ENCODE assay signal across 11 cellular contexts in the genomic region with DNA sequence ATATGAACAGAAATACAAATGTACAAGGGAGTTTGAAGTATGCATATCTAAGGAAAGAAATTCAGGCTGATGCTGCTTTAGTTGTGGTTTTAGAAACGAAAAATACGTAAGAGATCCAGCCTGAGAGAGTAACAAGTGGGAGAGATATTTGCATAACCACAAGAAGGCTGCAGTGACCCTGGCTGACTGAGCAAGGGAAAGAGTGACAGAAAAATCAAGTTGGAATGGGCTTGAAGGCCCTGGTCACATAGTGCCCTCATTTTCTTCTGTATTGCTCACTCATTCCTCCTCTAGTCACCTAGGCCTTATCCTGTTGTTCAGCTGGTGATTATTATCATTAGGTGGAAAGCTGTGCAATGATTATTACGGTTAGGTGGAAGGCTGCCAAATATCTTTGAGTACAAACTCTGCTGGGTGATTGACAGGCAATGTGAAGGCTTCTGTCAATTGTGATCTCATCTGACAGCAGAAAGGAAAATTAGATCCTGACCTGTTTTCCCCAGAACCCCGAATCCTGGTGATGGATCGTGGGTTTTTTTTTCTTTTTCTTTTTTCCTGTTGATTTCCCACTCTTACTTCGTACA.
DNase-seq lines count a peak whose midpoint lies in the region; ATAC-seq lines count a peak whose summit lies in the region.
"Had no signal": no experiment of that assay in that cellular context is flagged by ENCODE, and none has a peak within 500 bp of the region (broad histone marks: within the 10 kb centered on the region; RNA-seq: fewer than 3 reads in every experiment).

No MANE protein-coding gene starts in this region.

- peak; percentile 36 for DNase-seq in M059J (ENCODE audit: low read depth)
- peak; percentile 57 for DNase-seq in iris pigment epithelial cell (ENCODE audit: low read depth)
- DNase-seq in HCEC 1CT = no peak
- no peak for DNase-seq in NCI-H2227 (lab: John Stamatoyannopoulos, UW; ENCODE audit: unreplicated experiment)
- DNase-seq in NCI-H510A treated with DMSO at 0.1 percent for 48 hours (lab: John Stamatoyannopoulos, UW) = no peak
- DNase-seq: activated T-cell treated with anti-CD3 and anti-CD28 coated beads, Interleukin-2, amount 50 U/mL, for 4 hours; brain microvascular endothelial cell; NCI-H2029 had no signal

- ATAC-seq in GM18498 (IDR thresholded peaks at IDR 0.05; ENCODE audit: unreplicated experiment) = peak; percentile 89
- peak; percentile 90 for ATAC-seq in GM21723 (IDR thresholded peaks at IDR 0.05; ENCODE audit: unreplicated experiment)
- no peak for ATAC-seq in HG03097 (IDR thresholded peaks at IDR 0.05; ENCODE audit: low FRiP score, unreplicated experiment)
- ATAC-seq: activated T-cell treated with anti-CD3 and anti-CD28 coated beads, Interleukin-2, amount 50 U/mL, for 4 hours had no signal

Comparison
In these comparisons a context has a peak if more than half of its experiments do, and no peak if none do; other contexts are left out.
1. DNase-seq: peak in M059J (single experiment) and iris pigment epithelial cell (single experiment); none in HCEC 1CT (single experiment), NCI-H2227 (single experiment) and NCI-H510A treated with DMSO at 0.1 percent for 48 hours (single experiment).